24 cellular contexts compared by ENCODE assay signal in genomic region chr1:215605011-215605621, GRCh38.
"Had no signal": no experiment of that assay in that cellular context is flagged by ENCODE, and none has a peak within 500 bp of the region (broad histone marks: within the 10 kb centered on the region; RNA-seq: fewer than 3 reads in every experiment).

No MANE protein-coding gene starts in this region.

- H3K4me2 ChIP-seq: smooth muscle cell had no signal

- H3K9ac ChIP-seq: parathyroid adenoma had no signal

- H3K4me1 ChIP-seq: parathyroid adenoma had no signal

- H2AFZ ChIP-seq: parathyroid adenoma had no signal

- DNase-seq: activated CD4-positive, alpha-beta memory T cell treated with anti-CD3 and anti-CD28 coated beads, Interleukin-2, amount 10 ng/mL, durations not matched to agents 7 days and 5 days; activated CD4-positive, alpha-beta T cell treated with anti-CD3 and anti-CD28 coated beads for 4 hours; activated CD8-positive, alpha-beta memory T cell treated with anti-CD3 and anti-CD28 coated beads, Interleukin-2, amount 10 ng/mL, durations not matched to agents 7 days and 5 days; activated naive CD4-positive, alpha-beta T cell; activated naive CD8-positive, alpha-beta T cell treated with anti-CD3 and anti-CD28 coated beads for 36 hours; anterior cingulate cortex; brain microvascular endothelial cell; cerebellar nuclear complex; cortex of kidney; erythroblast; glutamatergic neuron; hippocampal formation; islet precursor cell; left colon; stimulated activated CD4-positive, alpha-beta T cell treated with anti-CD3 and anti-CD28 coated beads, Interleukin-4, amount 100 ng/mL, for 24 hours; stomach; trophoblast cell had no signal

- H3K4me1 Mint-ChIP-seq: activated CD4-positive, alpha-beta memory T cell treated with anti-CD3 and anti-CD28 coated beads, Interleukin-2, amount 10 ng/mL, durations not matched to agents 7 days and 5 days; activated CD8-positive, alpha-beta memory T cell treated with anti-CD3 and anti-CD28 coated beads, Interleukin-2, amount 10 ng/mL, durations not matched to agents 7 days and 5 days; activated naive CD8-positive, alpha-beta T cell treated with anti-CD3 and anti-CD28 coated beads for 36 hours; activated T-helper 17 cell treated with anti-CD3 and anti-CD28 coated beads, Interleukin-2, amount 50 U/mL, for 72 hours; stimulated activated effector memory CD8-positive, alpha-beta T cell treated with anti-CD3 and anti-CD28 coated beads, Interleukin-12 subunit alpha, Interleukin-12 subunit beta, amount 100 ng/mL, for 72 hours had no signal

- H3K4me3 Mint-ChIP-seq: activated CD4-positive, alpha-beta memory T cell treated with anti-CD3 and anti-CD28 coated beads, Interleukin-2, amount 10 ng/mL, durations not matched to agents 7 days and 5 days; activated CD8-positive, alpha-beta memory T cell treated with anti-CD3 and anti-CD28 coated beads, Interleukin-2, amount 10 ng/mL, durations not matched to agents 7 days and 5 days; activated naive CD8-positive, alpha-beta T cell treated with anti-CD3 and anti-CD28 coated beads for 36 hours; activated T-helper 17 cell treated with anti-CD3 and anti-CD28 coated beads, Interleukin-2, amount 50 U/mL, for 72 hours; natural killer cell treated with Interleukin-12 subunit alpha and Interleukin-12 subunit beta and Interleukin-15 and Interleukin-18, amount 100 ng/mL, for 72 hours; stimulated activated effector memory CD8-positive, alpha-beta T cell treated with anti-CD3 and anti-CD28 coated beads, Interleukin-12 subunit alpha, Interleukin-12 subunit beta, amount 100 ng/mL, for 72 hours had no signal

- H3K9me3 ChIP-seq: stomach had no signal

- H3K27ac ChIP-seq: brain microvascular endothelial cell, parathyroid adenoma, stomach had no signal

- H3K79me2 ChIP-seq: parathyroid adenoma had no signal

- H3K4me3 ChIP-seq: lung, smooth muscle cell, stomach had no signal

- H3K27me3 ChIP-seq: brain microvascular endothelial cell, stomach had no signal

- H3K9me3 Mint-ChIP-seq: activated CD4-positive, alpha-beta memory T cell treated with anti-CD3 and anti-CD28 coated beads, Interleukin-2, amount 10 ng/mL, durations not matched to agents 7 days and 5 days; activated naive CD8-positive, alpha-beta T cell treated with anti-CD3 and anti-CD28 coated beads for 36 hours; activated T-helper 17 cell treated with anti-CD3 and anti-CD28 coated beads, Interleukin-2, amount 50 U/mL, for 72 hours; natural killer cell treated with Interleukin-12 subunit alpha and Interleukin-12 subunit beta and Interleukin-15 and Interleukin-18, amount 100 ng/mL, for 72 hours had no signal

- ATAC-seq: activated CD8-positive, alpha-beta memory T cell treated with anti-CD3 and anti-CD28 coated beads, Interleukin-2, amount 10 ng/mL, durations not matched to agents 7 days and 5 days; activated T-helper 17 cell treated with anti-CD3 and anti-CD28 coated beads, Interleukin-2, amount 50 U/mL, for 72 hours; left colon; natural killer cell treated with Interleukin-12 subunit alpha and Interleukin-12 subunit beta and Interleukin-15 and Interleukin-18, amount 100 ng/mL, for 72 hours; sciatic nerve; stimulated activated effector memory CD8-positive, alpha-beta T cell treated with anti-CD3 and anti-CD28 coated beads, Interleukin-12 subunit alpha, Interleukin-12 subunit beta, amount 100 ng/mL, for 72 hours had no signal

- H3K27ac Mint-ChIP-seq: activated CD4-positive, alpha-beta memory T cell treated with anti-CD3 and anti-CD28 coated beads, Interleukin-2, amount 10 ng/mL, durations not matched to agents 7 days and 5 days; activated CD8-positive, alpha-beta memory T cell treated with anti-CD3 and anti-CD28 coated beads, Interleukin-2, amount 10 ng/mL, durations not matched to agents 7 days and 5 days; activated naive CD8-positive, alpha-beta T cell treated with anti-CD3 and anti-CD28 coated beads for 36 hours; activated T-helper 17 cell treated with anti-CD3 and anti-CD28 coated beads, Interleukin-2, amount 50 U/mL, for 72 hours; natural killer cell treated with Interleukin-12 subunit alpha and Interleukin-12 subunit beta and Interleukin-15 and Interleukin-18, amount 100 ng/mL, for 72 hours; stimulated activated effector memory CD8-positive, alpha-beta T cell treated with anti-CD3 and anti-CD28 coated beads, Interleukin-12 subunit alpha, Interleukin-12 subunit beta, amount 100 ng/mL, for 72 hours had no signal

- H3K27me3 Mint-ChIP-seq: activated CD4-positive, alpha-beta memory T cell treated with anti-CD3 and anti-CD28 coated beads, Interleukin-2, amount 10 ng/mL, durations not matched to agents 7 days and 5 days; activated CD8-positive, alpha-beta memory T cell treated with anti-CD3 and anti-CD28 coated beads, Interleukin-2, amount 10 ng/mL, durations not matched to agents 7 days and 5 days; activated naive CD8-positive, alpha-beta T cell treated with anti-CD3 and anti-CD28 coated beads for 36 hours; activated T-helper 17 cell treated with anti-CD3 and anti-CD28 coated beads, Interleukin-2, amount 50 U/mL, for 72 hours; natural killer cell treated with Interleukin-12 subunit alpha and Interleukin-12 subunit beta and Interleukin-15 and Interleukin-18, amount 100 ng/mL, for 72 hours had no signal

- H3K36me3 Mint-ChIP-seq: activated CD8-positive, alpha-beta memory T cell treated with anti-CD3 and anti-CD28 coated beads, Interleukin-2, amount 10 ng/mL, durations not matched to agents 7 days and 5 days; activated naive CD8-positive, alpha-beta T cell treated with anti-CD3 and anti-CD28 coated beads for 36 hours; stimulated activated effector memory CD8-positive, alpha-beta T cell treated with anti-CD3 and anti-CD28 coated beads, Interleukin-12 subunit alpha, Interleukin-12 subunit beta, amount 100 ng/mL, for 72 hours had no signal
